8 cellular contexts compared by ENCODE assay signal in the genomic region with DNA sequence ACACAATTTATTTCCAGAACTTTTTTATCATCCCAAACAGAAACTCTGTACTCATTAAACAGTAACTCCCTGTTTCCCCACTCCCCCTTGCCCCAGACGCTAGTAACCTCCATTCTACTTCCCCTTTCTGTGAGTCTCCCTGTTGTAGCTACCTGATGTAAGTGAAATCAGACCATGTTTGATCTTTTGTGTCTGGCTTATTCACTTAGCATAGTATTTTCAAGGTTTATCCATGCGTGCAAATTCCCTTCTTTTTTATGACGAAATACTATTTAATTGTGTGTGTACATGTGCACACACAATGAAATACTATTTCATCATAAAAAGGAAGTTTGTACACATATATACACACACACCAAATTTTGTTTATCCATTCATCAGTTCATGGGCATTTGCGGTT. TPM values are rescaled to one million over a fixed set of nuclear protein-coding genes. Genes with fewer than 3 reads are reported as not detected.
DNase-seq lines count a peak whose midpoint lies in the region; ATAC-seq and TF ChIP-seq lines count a peak whose summit lies in the region.

No MANE protein-coding gene starts in this region.

- intact Hi-C loops in PC-9 (cut with micrococcal nuclease; ENCODE audit: unreplicated experiment) = no loop called here
- intact Hi-C loops in stomach (cut with DNase I; ENCODE audit: low total_unique reads) = no loop called here

- H2AFZ ChIP-seq in PC-9 = no peak overlapping the region

- peak; percentile 45 for DNase-seq in KG1 (lab: John Stamatoyannopoulos, UW)
- DNase-seq in kidney glomerular epithelial cell (lab: John Stamatoyannopoulos, UW) = peak; percentile 18
- DNase-seq in PC-9 = no peak
- DNase-seq in NCI-H1105 (lab: John Stamatoyannopoulos, UW) = no peak
- DNase-seq in stomach = no peak
- DNase-seq in stimulated activated CD4-positive, alpha-beta T cell treated with anti-CD3 and anti-CD28 coated beads, Interleukin-2, amount 100 ng/mL, for 48 hours = no peak

- H3K27me3 ChIP-seq in PC-9 (ENCODE audit: insufficient read depth, low read depth) (no peaks in the 10 kb centered on the region), stomach (no peaks in the 10 kb centered on the region)

- H4K20me1 ChIP-seq in PC-9 (ENCODE audit: insufficient read depth) = no peaks in the 10 kb centered on the region

- CTCF ChIA-PET in PC-9 (lab: Charles Lee) = no interaction called here

- H3K36me3 ChIP-seq in PC-9 (ENCODE audit: low read depth) = no peaks in the 10 kb centered on the region
- no peaks in the 10 kb centered on the region for H3K36me3 ChIP-seq in stomach

- TF ChIP-seq POLR2A in stomach (IDR thresholded peaks at IDR 0.05) = no peak

- H3K9me3 ChIP-seq in PC-9 (ENCODE audit: insufficient read depth, low read depth) = no peaks in the 10 kb centered on the region
- no peaks in the 10 kb centered on the region for H3K9me3 ChIP-seq in stomach

- no peak for TF ChIP-seq EP300 in stomach (IDR thresholded peaks at IDR 0.05)

- H3K27ac ChIP-seq in PC-9 (no peak overlapping the region), stomach (peak overlapping the region in 1 of 5 donors; percentile 94)

- TF ChIP-seq CTCF in PC-9 (conservative IDR thresholded peaks at IDR 0.05) (no peak), stomach (IDR thresholded peaks at IDR 0.05) (no peak)

- WGBS in stomach, 5 donors = 65 to 89% (median 81%) methylated on average over 4 of the region's 4 CpGs

- peaks cover 15% of the 10 kb centered on the region for H3K4me1 ChIP-seq in PC-9 (replicated peaks; ENCODE audit: insufficient read depth)
- H3K4me1 ChIP-seq in stomach = peaks cover 0 to 82% (median 49%) of the 10 kb centered on the region in 4 donors

- POLR2A ChIA-PET in PC-9 (lab: Charles Lee; ENCODE audit: unreplicated experiment) = no interaction called here

- no peak overlapping the region for H3K4me3 ChIP-seq in PC-9
- H3K4me3 ChIP-seq in stomach = no peak overlapping the region

- no TSS peak for BruUV-seq in PC-9 (replicated peaks; lab: Mats Ljungman, UMichigan)

- H3F3A ChIP-seq in PC-9 (ENCODE audit: insufficient read depth, low read depth) = peaks cover 7% of the 10 kb centered on the region; the same call in 1 of the 2 replicates

- no peaks in the 10 kb centered on the region for H3K9me2 ChIP-seq in PC-9 (ENCODE audit: insufficient read depth)

- H3K79me2 ChIP-seq in PC-9 (ENCODE audit: low read depth) = peaks cover 33% of the 10 kb centered on the region

- ATAC-seq in GM18517 (IDR thresholded peaks at IDR 0.05; ENCODE audit: unreplicated experiment) (peak; percentile 54), HG02610 (IDR thresholded peaks at IDR 0.05; ENCODE audit: unreplicated experiment) (peak; percentile 52)

- no peak overlapping the region for H3K4me2 ChIP-seq in PC-9

RNA-seq across cellular contexts. Expression of gene PKD2, which starts 5.2 kb away (rescaled TPM):
- 10.2 and 16.3 TPM in 2 replicates for total RNA-seq in PC-9 (2021)
- total RNA-seq in stomach = 100 to 1,000 TPM in 2 of 5 donors, 10 to 100 TPM in 3; 26.4 to 209 (median 64.3) TPM
- 1 to 10 TPM; 4.0 to 7.7 (median 6.7) TPM for polyA plus RNA-seq in stomach

RNA-seq across cellular contexts. Expression of gene SPP1, which starts 37.1 kb away (rescaled TPM):
- 212 and 249 TPM in 2 replicates for total RNA-seq in PC-9 (2021)
- 10 to 100 TPM in 3 of 5 donors, 1 to 10 TPM in 2; 3.5 to 14.3 (median 12.7) TPM for total RNA-seq in stomach
- polyA plus RNA-seq in stomach = 10 to 100 TPM in 1 of 3 donors, 1 to 10 TPM in 2; 2.3 to 80.8 (median 4.3) TPM

Comparison
In these comparisons a context has a peak if more than half of its experiments do, and no peak if none do; other contexts are left out.
1. DNase-seq: peak in KG1 (single experiment) and kidney glomerular epithelial cell (single experiment); none in PC-9 (0 of 2), NCI-H1105 (single experiment), stomach (single experiment) and stimulated activated CD4-positive, alpha-beta T cell treated with anti-CD3 and anti-CD28 coated beads, Interleukin-2, amount 100 ng/mL, for 48 hours (0 of 2).
2. RNA of gene SPP1, which starts 37.1 kb away (total RNA-seq): 212 to 249 TPM in PC-9; 3.5 to 14.3 TPM in stomach; every median in the first group is over 10 times any median in the second.